ENCODE assay signal across 11 cellular contexts in genomic region chr5:140881889-140882590, GRCh38. TPM values are rescaled to one million over a fixed set of nuclear protein-coding genes. Genes with fewer than 3 reads are reported as not detected.
DNase-seq lines count a peak whose midpoint lies in the region; ATAC-seq and TF ChIP-seq lines count a peak whose summit lies in the region.
"Had no signal": no experiment of that assay in that cellular context is flagged by ENCODE, and none has a peak within 500 bp of the region (broad histone marks: within the 10 kb centered on the region; RNA-seq: fewer than 3 reads in every experiment).

A gene with protein sequence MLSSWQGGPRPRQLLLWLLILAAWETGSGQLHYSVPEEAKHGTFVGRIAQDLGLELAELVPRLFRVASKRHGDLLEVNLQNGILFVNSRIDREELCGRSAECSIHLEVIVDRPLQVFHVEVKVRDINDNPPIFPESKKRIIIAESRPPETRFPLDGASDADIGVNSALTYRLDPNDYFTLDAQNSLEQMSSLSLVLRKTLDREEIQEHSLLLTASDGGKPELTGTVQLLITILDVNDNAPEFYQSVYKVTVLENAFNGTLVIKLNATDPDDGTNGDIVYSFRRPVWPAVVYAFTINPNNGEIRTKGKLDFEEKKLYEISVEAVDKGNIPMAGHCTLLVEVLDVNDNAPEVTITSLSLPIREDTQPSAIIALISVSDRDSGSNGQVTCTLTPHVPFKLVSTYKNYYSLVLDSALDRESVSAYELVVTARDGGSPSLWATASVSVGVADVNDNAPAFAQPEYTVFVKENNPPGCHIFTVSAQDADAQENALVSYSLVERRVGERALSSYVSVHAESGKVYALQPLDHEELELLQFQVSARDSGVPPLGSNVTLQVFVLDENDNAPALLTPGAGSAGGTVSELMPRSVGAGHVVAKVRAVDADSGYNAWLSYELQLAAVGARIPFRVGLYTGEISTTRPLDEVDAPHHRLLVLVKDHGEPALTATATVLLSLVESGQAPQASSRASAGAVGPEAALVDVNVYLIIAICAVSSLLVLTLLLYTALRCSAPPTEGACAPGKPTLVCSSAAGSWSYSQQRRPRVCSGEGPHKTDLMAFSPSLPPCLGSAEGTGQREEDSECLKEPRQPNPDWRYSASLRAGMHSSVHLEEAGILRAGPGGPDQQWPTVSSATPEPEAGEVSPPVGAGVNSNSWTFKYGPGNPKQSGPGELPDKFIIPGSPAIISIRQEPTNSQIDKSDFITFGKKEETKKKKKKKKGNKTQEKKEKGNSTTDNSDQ (plus strand): TSS chr5:140882124. CDS start chr5:140882269, 145 bp downstream.

- H3K27ac ChIP-seq in neural cell (ENCODE audit: low read length) = no peak within 1 kb of the TSS
- H3K27ac ChIP-seq in aorta (ENCODE audit: low read depth in 1 of 2, low read length in 2 of 2) = no peak within 1 kb of the TSS
- H3K27ac ChIP-seq: BLaER1 had no signal

- DNase-seq in AG09309 (ENCODE audit: low read depth) (no peak), NCI-H226 (peak; percentile 27), epithelial cell of esophagus (ENCODE audit: low read depth) (peak; percentile 39), aorta (no peak), hepatic stellate cell (ENCODE audit: low spot score) (no peak)
- DNase-seq: natural killer cell, NCI-H1092 treated with DMSO at 0.1 percent for 48 hours had no signal

- intact Hi-C loops in aorta (cut with DNase I) = no loop called here

- peaks cover 47% of the 10 kb centered on the region for H3K36me3 ChIP-seq in neural cell (ENCODE audit: insufficient read depth, low read length)
- H3K36me3 ChIP-seq in aorta (ENCODE audit: control insufficient read depth in 1 of 2, insufficient read depth in 2 of 2, low read length in 1 of 2) = no peaks in the 10 kb centered on the region
- H3K36me3 ChIP-seq: BLaER1 had no signal

- no peak for TF ChIP-seq EP300 in neural cell (conservative IDR thresholded peaks at IDR 0.05; ENCODE audit: poor library complexity, severe bottlenecking)

- peaks cover 41% of the 10 kb centered on the region for H3K79me2 ChIP-seq in neural cell (replicated peaks; ENCODE audit: insufficient read depth, low read length)

- no peak within 1 kb of the TSS for H2AFZ ChIP-seq in neural cell (ENCODE audit: low read depth, low read length)

- no peak within 1 kb of the TSS for H3K4me2 ChIP-seq in neural cell (ENCODE audit: low read length)
- H3K4me2 ChIP-seq: BLaER1 had no signal

- H3K4me1 ChIP-seq in aorta (ENCODE audit: control insufficient read depth in 1 of 2, insufficient read depth in 2 of 2, low read length in 2 of 2) = no peaks in the 10 kb centered on the region
- H3K4me1 ChIP-seq: BLaER1 had no signal

- H3K4me3 ChIP-seq in AG09309 (ENCODE audit: control insufficient read depth, low read depth, low read length) = no peak within 1 kb of the TSS; the same call in 1 of the 2 replicates
- no peak within 1 kb of the TSS for H3K4me3 ChIP-seq in epithelial cell of esophagus (ENCODE audit: low read length)
- peak within 1 kb of the TSS; percentile 28 for H3K4me3 ChIP-seq in neural cell (ENCODE audit: low read length)
- no peak within 1 kb of the TSS for H3K4me3 ChIP-seq in aorta (ENCODE audit: low read length in 2 of 2)
- H3K4me3 ChIP-seq: BLaER1 had no signal

- ATAC-seq in aorta (ENCODE audit: low FRiP score) (no peak), HG03520 (IDR thresholded peaks at IDR 0.05; ENCODE audit: unreplicated experiment) (no peak), HG02763 (IDR thresholded peaks at IDR 0.05; ENCODE audit: unreplicated experiment) (no peak)
- ATAC-seq: natural killer cell had no signal

- TF ChIP-seq RAD21 in neural cell (conservative IDR thresholded peaks at IDR 0.05) = no peak

- H4K20me1 ChIP-seq in neural cell (ENCODE audit: insufficient read depth) = no peaks in the 10 kb centered on the region
- H4K20me1 ChIP-seq: BLaER1 had no signal

- H3K9ac ChIP-seq in neural cell (ENCODE audit: low read length) = no peak within 1 kb of the TSS
- H3K9ac ChIP-seq: BLaER1 had no signal

- 7 to 12% methylated on average over 28 to 35 of the region's 35 CpGs for WGBS in aorta, 2 donors

- peak; percentile 18 for TF ChIP-seq CTCF in AG09309 (IDR thresholded peaks at IDR 0.05; ENCODE audit: control insufficient read depth, insufficient read depth, low read depth, low read length, missing control alignments)
- peak; percentile 22 for TF ChIP-seq CTCF in epithelial cell of esophagus (IDR thresholded peaks at IDR 0.05; ENCODE audit: insufficient read depth, low read depth, low read length, missing control alignments)
- TF ChIP-seq CTCF in neural cell (IDR thresholded peaks at IDR 0.05; ENCODE audit: poor library complexity, severe bottlenecking) = no peak

- H3K27me3 ChIP-seq in neural cell (ENCODE audit: insufficient read depth, low read depth, low read length) = no peaks in the 10 kb centered on the region
- no peaks in the 10 kb centered on the region for H3K27me3 ChIP-seq in aorta (ENCODE audit: control insufficient read depth in 1 of 2, insufficient read depth in 2 of 2, low read length in 1 of 2)
- H3K27me3 ChIP-seq: BLaER1 had no signal

- no peaks in the 10 kb centered on the region for H3F3A ChIP-seq in neural cell (ENCODE audit: insufficient read depth, low read length, poor library complexity, severe bottlenecking)

- H3K9me3 ChIP-seq in neural cell (ENCODE audit: low read length) (peaks cover 44% of the 10 kb centered on the region), aorta (ENCODE audit: control insufficient read depth, low read length) (peaks cover 24% of the 10 kb centered on the region)

- H3K9me2 ChIP-seq in neural cell (ENCODE audit: insufficient read depth, low read length) = no peaks in the 10 kb centered on the region

TF ChIP-seq in neural cell, 6 proteins besides CTCF, POLR2A, EP300 and RAD21:
- TF ChIP-seq, protein P1, sequence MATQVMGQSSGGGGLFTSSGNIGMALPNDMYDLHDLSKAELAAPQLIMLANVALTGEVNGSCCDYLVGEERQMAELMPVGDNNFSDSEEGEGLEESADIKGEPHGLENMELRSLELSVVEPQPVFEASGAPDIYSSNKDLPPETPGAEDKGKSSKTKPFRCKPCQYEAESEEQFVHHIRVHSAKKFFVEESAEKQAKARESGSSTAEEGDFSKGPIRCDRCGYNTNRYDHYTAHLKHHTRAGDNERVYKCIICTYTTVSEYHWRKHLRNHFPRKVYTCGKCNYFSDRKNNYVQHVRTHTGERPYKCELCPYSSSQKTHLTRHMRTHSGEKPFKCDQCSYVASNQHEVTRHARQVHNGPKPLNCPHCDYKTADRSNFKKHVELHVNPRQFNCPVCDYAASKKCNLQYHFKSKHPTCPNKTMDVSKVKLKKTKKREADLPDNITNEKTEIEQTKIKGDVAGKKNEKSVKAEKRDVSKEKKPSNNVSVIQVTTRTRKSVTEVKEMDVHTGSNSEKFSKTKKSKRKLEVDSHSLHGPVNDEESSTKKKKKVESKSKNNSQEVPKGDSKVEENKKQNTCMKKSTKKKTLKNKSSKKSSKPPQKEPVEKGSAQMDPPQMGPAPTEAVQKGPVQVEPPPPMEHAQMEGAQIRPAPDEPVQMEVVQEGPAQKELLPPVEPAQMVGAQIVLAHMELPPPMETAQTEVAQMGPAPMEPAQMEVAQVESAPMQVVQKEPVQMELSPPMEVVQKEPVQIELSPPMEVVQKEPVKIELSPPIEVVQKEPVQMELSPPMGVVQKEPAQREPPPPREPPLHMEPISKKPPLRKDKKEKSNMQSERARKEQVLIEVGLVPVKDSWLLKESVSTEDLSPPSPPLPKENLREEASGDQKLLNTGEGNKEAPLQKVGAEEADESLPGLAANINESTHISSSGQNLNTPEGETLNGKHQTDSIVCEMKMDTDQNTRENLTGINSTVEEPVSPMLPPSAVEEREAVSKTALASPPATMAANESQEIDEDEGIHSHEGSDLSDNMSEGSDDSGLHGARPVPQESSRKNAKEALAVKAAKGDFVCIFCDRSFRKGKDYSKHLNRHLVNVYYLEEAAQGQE (IDR thresholded peaks at IDR 0.05; ENCODE audit: borderline replicate concordance) = no peak
- TF ChIP-seq EZH2 (IDR thresholded peaks at IDR 0.05; ENCODE audit: borderline replicate concordance, insufficient read depth, low read length, poor library complexity, severe bottlenecking) (no peak), POLR2AphosphoS5 (IDR thresholded peaks at IDR 0.05) (no peak), SMC3 (conservative IDR thresholded peaks at IDR 0.05; ENCODE audit: poor library complexity) (no peak), MXI1 (conservative IDR thresholded peaks at IDR 0.05; ENCODE audit: poor library complexity, severe bottlenecking) (no peak), TAF1 (IDR thresholded peaks at IDR 0.05; ENCODE audit: low read depth) (no peak)

RNA-seq across cellular contexts. Expression of the gene that starts here (rescaled TPM):
- polyA plus RNA-seq in neural cell (0.89 and 1.2 TPM in 2 replicates), aorta (not detected)
- polyA minus RNA-seq in neural cell = 35.8 and 36.3 TPM in 2 replicates
- total RNA-seq in aorta = under 1 TPM; 0.15 to 0.16 TPM
- total RNA-seq: natural killer cell had no signal

Comparison
In these comparisons a context has a peak if more than half of its experiments do, and no peak if none do; other contexts are left out.
1. DNase-seq: peak in NCI-H226 (single experiment) and epithelial cell of esophagus (single experiment); none in AG09309 (single experiment), aorta (0 of 2) and hepatic stellate cell (single experiment).